ENCODE assay signal across 3 cellular contexts in genomic region chr21:39300587-39300986, GRCh38.
TF ChIP-seq lines count a peak whose summit lies in the region.

No MANE protein-coding gene starts in this region.

TF ChIP-seq in HepG2, 621 proteins besides CTCF, POLR2A, EP300 and RAD21 (continues in another document):
- TF ChIP-seq KDM2A (CRISPR knock-in tag; IDR thresholded peaks at IDR 0.05; ENCODE audit: borderline replicate concordance, low read depth) (no peak), MAFG (CRISPR knock-in tag; IDR thresholded peaks at IDR 0.05) (no peak), MAFF (IDR thresholded peaks at IDR 0.05; ENCODE audit: low read depth, low read length) (peak; percentile 10; the same call in 1 of the 2 replicates), ZNF772 (CRISPR knock-in tag; IDR thresholded peaks at IDR 0.05) (no peak), SRSF1 (optimal IDR thresholded peaks at IDR 0.05; ENCODE audit: low read depth, low read length) (no peak), EED (CRISPR knock-in tag; IDR thresholded peaks at IDR 0.05) (no peak), ZBTB7B (CRISPR knock-in tag; IDR thresholded peaks at IDR 0.05) (no peak), ZSCAN20 (CRISPR knock-in tag; IDR thresholded peaks at IDR 0.05; ENCODE audit: borderline replicate concordance) (no peak), SOX6 (IDR thresholded peaks at IDR 0.05) (no peak), SOX6 (CRISPR knock-in tag; IDR thresholded peaks at IDR 0.05) (no peak), MXD4 (CRISPR knock-in tag; IDR thresholded peaks at IDR 0.05) (no peak)
- TF ChIP-seq, protein P1, sequence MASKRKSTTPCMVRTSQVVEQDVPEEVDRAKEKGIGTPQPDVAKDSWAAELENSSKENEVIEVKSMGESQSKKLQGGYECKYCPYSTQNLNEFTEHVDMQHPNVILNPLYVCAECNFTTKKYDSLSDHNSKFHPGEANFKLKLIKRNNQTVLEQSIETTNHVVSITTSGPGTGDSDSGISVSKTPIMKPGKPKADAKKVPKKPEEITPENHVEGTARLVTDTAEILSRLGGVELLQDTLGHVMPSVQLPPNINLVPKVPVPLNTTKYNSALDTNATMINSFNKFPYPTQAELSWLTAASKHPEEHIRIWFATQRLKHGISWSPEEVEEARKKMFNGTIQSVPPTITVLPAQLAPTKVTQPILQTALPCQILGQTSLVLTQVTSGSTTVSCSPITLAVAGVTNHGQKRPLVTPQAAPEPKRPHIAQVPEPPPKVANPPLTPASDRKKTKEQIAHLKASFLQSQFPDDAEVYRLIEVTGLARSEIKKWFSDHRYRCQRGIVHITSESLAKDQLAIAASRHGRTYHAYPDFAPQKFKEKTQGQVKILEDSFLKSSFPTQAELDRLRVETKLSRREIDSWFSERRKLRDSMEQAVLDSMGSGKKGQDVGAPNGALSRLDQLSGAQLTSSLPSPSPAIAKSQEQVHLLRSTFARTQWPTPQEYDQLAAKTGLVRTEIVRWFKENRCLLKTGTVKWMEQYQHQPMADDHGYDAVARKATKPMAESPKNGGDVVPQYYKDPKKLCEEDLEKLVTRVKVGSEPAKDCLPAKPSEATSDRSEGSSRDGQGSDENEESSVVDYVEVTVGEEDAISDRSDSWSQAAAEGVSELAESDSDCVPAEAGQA (IDR thresholded peaks at IDR 0.05; ENCODE audit: low read depth), result no peak
- TF ChIP-seq, protein P1 (CRISPR knock-in tag; IDR thresholded peaks at IDR 0.05; ENCODE audit: borderline replicate concordance), result no peak
- TF ChIP-seq, protein P2, sequence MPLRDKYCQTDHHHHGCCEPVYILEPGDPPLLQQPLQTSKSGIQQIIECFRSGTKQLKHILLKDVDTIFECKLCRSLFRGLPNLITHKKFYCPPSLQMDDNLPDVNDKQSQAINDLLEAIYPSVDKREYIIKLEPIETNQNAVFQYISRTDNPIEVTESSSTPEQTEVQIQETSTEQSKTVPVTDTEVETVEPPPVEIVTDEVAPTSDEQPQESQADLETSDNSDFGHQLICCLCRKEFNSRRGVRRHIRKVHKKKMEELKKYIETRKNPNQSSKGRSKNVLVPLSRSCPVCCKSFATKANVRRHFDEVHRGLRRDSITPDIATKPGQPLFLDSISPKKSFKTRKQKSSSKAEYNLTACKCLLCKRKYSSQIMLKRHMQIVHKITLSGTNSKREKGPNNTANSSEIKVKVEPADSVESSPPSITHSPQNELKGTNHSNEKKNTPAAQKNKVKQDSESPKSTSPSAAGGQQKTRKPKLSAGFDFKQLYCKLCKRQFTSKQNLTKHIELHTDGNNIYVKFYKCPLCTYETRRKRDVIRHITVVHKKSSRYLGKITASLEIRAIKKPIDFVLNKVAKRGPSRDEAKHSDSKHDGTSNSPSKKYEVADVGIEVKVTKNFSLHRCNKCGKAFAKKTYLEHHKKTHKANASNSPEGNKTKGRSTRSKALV (CRISPR knock-in tag; IDR thresholded peaks at IDR 0.05), result no peak

TF ChIP-seq in IMR-90, 13 proteins besides CTCF, POLR2A, EP300 and RAD21:
- no peak for TF ChIP-seq MXI1 (IDR thresholded peaks at IDR 0.05; ENCODE audit: borderline replicate concordance, low read depth, low read length)
- no peak for TF ChIP-seq RCOR1 (IDR thresholded peaks at IDR 0.05; ENCODE audit: insufficient replicate concordance, low read length)
- peak; percentile 53 for TF ChIP-seq MAFK (IDR thresholded peaks at IDR 0.05; ENCODE audit: low read depth, low read length)
TF ChIP-seq in IMR-90: peak in this region for 1.

TF ChIP-seq in K562, 482 proteins besides CTCF, POLR2A, EP300 and RAD21:
- no peak for TF ChIP-seq POLR3G (IDR thresholded peaks at IDR 0.05; ENCODE audit: extremely low read depth, insufficient read length, insufficient replicate concordance)
- TF ChIP-seq AFF1 (IDR thresholded peaks at IDR 0.05; ENCODE audit: low read depth in 1 of 2, partially characterized antibody in 2 of 2), result peak in 1 of 2 experiments; percentile 81
- TF ChIP-seq MCM3 (IDR thresholded peaks at IDR 0.05), result no peak
- no peak for TF ChIP-seq HNRNPUL1 (IDR thresholded peaks at IDR 0.05; ENCODE audit: low read length)
- TF ChIP-seq ZNF316 (IDR thresholded peaks at IDR 0.05), result peak; percentile 72; the same call in 1 of the 2 replicates
- no peak for TF ChIP-seq PHTF2 (CRISPR knock-in tag; IDR thresholded peaks at IDR 0.05)
- peak; percentile 35 for TF ChIP-seq C11orf30 (IDR thresholded peaks at IDR 0.05; ENCODE audit: low read depth)
- no peak for TF ChIP-seq GTF2B (IDR thresholded peaks at IDR 0.05; ENCODE audit: extremely low read depth, insufficient read length)
- peak; percentile 55; the same call in 1 of the 2 replicates for TF ChIP-seq MAFK (IDR thresholded peaks at IDR 0.05; ENCODE audit: low read length)
- TF ChIP-seq MAFF (IDR thresholded peaks at IDR 0.05; ENCODE audit: low read length), result peak; percentile 47; the same call in 1 of the 2 replicates
